8 cellular contexts compared by ENCODE assay signal in the genomic region with DNA sequence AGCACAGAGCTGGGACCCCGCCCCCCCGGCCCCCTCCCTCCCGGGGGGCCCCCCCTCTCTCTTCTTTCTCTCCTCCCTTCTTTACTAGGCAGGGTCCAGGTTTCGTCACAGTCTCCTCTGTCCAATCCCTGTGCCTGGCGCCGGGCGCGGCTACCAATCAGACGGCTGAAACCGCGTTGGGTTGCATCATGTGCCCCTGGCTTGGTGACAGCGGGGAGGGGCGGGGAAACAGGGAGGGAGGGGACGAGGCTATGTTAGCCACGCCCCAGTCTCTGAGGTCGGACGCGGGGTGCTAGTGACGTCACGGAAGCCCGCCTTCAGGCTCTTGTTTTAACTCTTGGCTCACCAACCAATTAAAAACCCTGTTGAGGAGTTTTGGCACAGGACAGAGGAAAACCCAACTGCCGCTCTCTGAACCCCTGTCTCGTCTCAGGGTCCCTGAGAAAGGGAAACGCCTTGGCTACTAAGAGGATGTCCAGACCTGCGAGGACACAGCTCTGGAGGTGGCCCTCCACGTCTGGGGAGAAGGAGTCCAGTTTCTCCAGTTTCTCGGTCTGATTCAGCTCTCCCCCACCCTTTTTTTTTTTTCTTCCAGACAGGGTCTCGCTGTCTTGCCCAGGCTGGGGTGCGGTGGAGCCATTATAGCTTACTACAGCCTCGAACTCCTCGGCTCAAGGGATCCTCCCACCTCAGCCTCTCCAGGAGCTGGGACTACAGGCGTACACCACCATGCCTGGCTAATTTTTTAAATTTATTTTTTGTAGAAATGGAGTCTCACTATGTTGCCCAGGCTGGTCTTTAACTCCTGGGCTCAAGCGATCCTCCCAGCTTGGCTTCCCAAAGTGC. TPM values are rescaled to one million over a fixed set of nuclear protein-coding genes. Genes with fewer than 3 reads are reported as not detected.
DNase-seq lines count a peak whose midpoint lies in the region; ATAC-seq, FAIRE-seq and TF ChIP-seq lines count a peak whose summit lies in the region.

No MANE protein-coding gene starts in this region.

- peak overlapping the region; percentile 81 for H3K27ac ChIP-seq in VCaP
- peak overlapping the region; percentile 93 to 100 (median 98) for H3K27ac ChIP-seq in gastrocnemius medialis

- H3K27me3 ChIP-seq in iPS-15b (ENCODE audit: control insufficient read depth, insufficient read depth, low read length), result peaks cover 42% of the 10 kb centered on the region
- H3K27me3 ChIP-seq in gastrocnemius medialis, result no peaks in the 10 kb centered on the region

- DNase-seq in NCI-H2171 treated with DMSO at 0.1 percent for 48 hours (lab: John Stamatoyannopoulos, UW) (peak; percentile 99), T47D (ENCODE audit: low read depth in 1 of 2, low spot score in 1 of 2) (peak; percentile 100), gastrocnemius medialis (peak; percentile 100)

- no peak for TF ChIP-seq POLR2A in gastrocnemius medialis (IDR thresholded peaks at IDR 0.05)

- H3K9ac ChIP-seq in iPS-15b (ENCODE audit: low read depth, low read length), result no peak overlapping the region

- ATAC-seq in GM18861 (IDR thresholded peaks at IDR 0.05; ENCODE audit: unreplicated experiment) (peak; percentile 46), HG03103 (IDR thresholded peaks at IDR 0.05; ENCODE audit: low read depth, unreplicated experiment) (peak; percentile 53), gastrocnemius medialis (peak; percentile 60 to 69)

- no peak for TF ChIP-seq CTCF in VCaP (conservative IDR thresholded peaks at IDR 0.05)
- no peak for TF ChIP-seq CTCF in gastrocnemius medialis (IDR thresholded peaks at IDR 0.05 in 4 of 5, conservative IDR thresholded peaks at IDR 0.05 in 1 of 5)

- FAIRE-seq in A204.1 (lab: Jason Lieb, UNC), result peak; percentile 98

- intact Hi-C loops in gastrocnemius medialis (cut with DNase I; ENCODE audit: low total_unique reads), result loop anchor here (2.0 kb wide), 1 partner anchor 58 kb away; no protein-coding TSS in a partner anchor

- H3K36me3 ChIP-seq in iPS-15b (ENCODE audit: control insufficient read depth, insufficient read depth, low read length) (peaks cover 7% of the 10 kb centered on the region), gastrocnemius medialis (peaks cover 0 to 11% of the 10 kb centered on the region in 2 donors)

- in situ Hi-C loops in T47D (cut with HindIII; ENCODE audit: low pct_unique_long_range_greater_than_20kb, low sequenced_read_pairs), result no loop called here
- in situ Hi-C loops in gastrocnemius medialis (cut with MboI; ENCODE audit: low sequenced_read_pairs in 4 of 4), result loop anchor here in 3 of 4 donors (10.0 to 25.0 kb wide), 2 partner anchors 62 to 90 kb away; a partner anchor contains a TSS

- H3K4me3 ChIP-seq in iPS-15b (ENCODE audit: low read depth, low read length) (peak overlapping the region; percentile 93), gastrocnemius medialis (peak overlapping the region; percentile 76 to 99 (median 97))

- H3K9me3 ChIP-seq in iPS-15b (ENCODE audit: control insufficient read depth, insufficient read depth, low read length) (no peaks in the 10 kb centered on the region), gastrocnemius medialis (no peaks in the 10 kb centered on the region)

- H3K4me1 ChIP-seq in iPS-15b (ENCODE audit: control insufficient read depth, insufficient read depth, low read length) (peaks cover 17% of the 10 kb centered on the region), gastrocnemius medialis (peaks cover 59 to 68% of the 10 kb centered on the region in 2 donors)

RNA-seq across cellular contexts. Expression of a gene that starts 0.4 kb away (rescaled TPM):
- 10 to 100 TPM; 13.4 to 36.0 (median 31.3) TPM for total RNA-seq in gastrocnemius medialis

RNA-seq across cellular contexts. Expression of a gene that starts 4.4 kb away (rescaled TPM):
- total RNA-seq in gastrocnemius medialis, result 1 to 10 TPM; 2.0 to 4.6 (median 4.0) TPM

RNA-seq across cellular contexts. Expression of a gene that starts 5.1 kb away (rescaled TPM):
- under 1 TPM; 0.22 to 0.41 (median 0.40) TPM for total RNA-seq in gastrocnemius medialis

RNA-seq across cellular contexts. Expression of a gene that starts 18.2 kb away (rescaled TPM):
- total RNA-seq in gastrocnemius medialis, result 1 to 10 TPM; 3.9 to 5.2 (median 4.2) TPM

Comparison
In these comparisons a context has a peak if more than half of its experiments do, and no peak if none do; other contexts are left out.
1. Peak in every context shown above with its lines: DNase-seq, ATAC-seq, H3K4me3 ChIP-seq and H3K27ac ChIP-seq.